10 cellular contexts compared by ENCODE assay signal in genomic region chr1:225388372-225388771, GRCh38. TPM values are rescaled to one million over a fixed set of nuclear protein-coding genes. Genes with fewer than 3 reads are reported as not detected.
DNase-seq lines count a peak whose midpoint lies in the region; ATAC-seq and TF ChIP-seq lines count a peak whose summit lies in the region.
"Had no signal": no experiment of that assay in that cellular context is flagged by ENCODE, and none has a peak within 500 bp of the region (broad histone marks: within the 10 kb centered on the region; RNA-seq: fewer than 3 reads in every experiment).

No MANE protein-coding gene starts in this region.

- CTCF ChIA-PET in HEK293 (lab: Yijun Ruan, JAX), result interaction anchor here (0.6 to 0.9 kb wide), 3 partner anchors 13 to 1018 kb away, joined by 3 to 4 read pairs (median 3); no protein-coding TSS in a partner anchor

- no peak for ATAC-seq in HG02870 (IDR thresholded peaks at IDR 0.05; ENCODE audit: unreplicated experiment)
- no peak for ATAC-seq in GM21447 (IDR thresholded peaks at IDR 0.05; ENCODE audit: unreplicated experiment)

- H3K4me3 ChIP-seq in HEK293 (ENCODE audit: low read depth, low read length) (no peak overlapping the region), cardiac fibroblast (replicated peaks in 1 of 2; ENCODE audit: low read depth in 2 of 2, low read length in 2 of 2) (no peak overlapping the region), osteoblast (ENCODE audit: insufficient read depth, low read length) (no peak overlapping the region)

- no peaks in the 10 kb centered on the region for H3K4me1 ChIP-seq in HEK293 (ENCODE audit: control insufficient read depth, insufficient read depth, low read length)
- no peaks in the 10 kb centered on the region for H3K4me1 ChIP-seq in osteoblast (ENCODE audit: insufficient read depth, low read length)

- H4K20me1 ChIP-seq in osteoblast (ENCODE audit: insufficient read depth, low read length), result no peaks in the 10 kb centered on the region

- DNase-seq in NOMO-1 treated with DMSO at 0.1 percent for 48 hours (lab: John Stamatoyannopoulos, UW; ENCODE audit: unreplicated experiment), result peak; percentile 11
- DNase-seq in cardiac fibroblast (ENCODE audit: low read depth in 2 of 2), result peak; percentile 29 to 30
- peak; percentile 78 for DNase-seq in osteoblast (ENCODE audit: insufficient read length, low spot score, missing footprints)
- no peak for DNase-seq in activated gamma-delta T cell treated with Interleukin-2 at 50 U/mL for 16 hours
- DNase-seq: H7, NCI-H1105, RPMI8226 had no signal

- H3K27ac ChIP-seq in HEK293 (ENCODE audit: extremely low read depth, low read depth, low read length) (no peak overlapping the region), osteoblast (ENCODE audit: low read depth, low read length) (no peak overlapping the region)

- H3K27me3 ChIP-seq in osteoblast (ENCODE audit: insufficient read depth, low read length), result no peaks in the 10 kb centered on the region

- H3K36me3 ChIP-seq in HEK293 (ENCODE audit: control insufficient read depth in 2 of 2, insufficient read depth in 1 of 2, low read length in 2 of 2), result no peaks in the 10 kb centered on the region
- no peaks in the 10 kb centered on the region for H3K36me3 ChIP-seq in osteoblast (ENCODE audit: insufficient read depth, low read length)

- no peaks in the 10 kb centered on the region for H3K79me2 ChIP-seq in osteoblast (ENCODE audit: insufficient read depth, low read length)

- POLR2A ChIA-PET in HEK293 (lab: Yijun Ruan, JAX), result no interaction called here

- TF ChIP-seq CTCF in HEK293 (tag by site-specific recombination; IDR thresholded peaks at IDR 0.05) (no peak), cardiac fibroblast (IDR thresholded peaks at IDR 0.05; ENCODE audit: low read depth, low read length) (no peak), osteoblast (IDR thresholded peaks at IDR 0.05; ENCODE audit: extremely low read depth, low read depth, low read length) (no peak)

- no peak overlapping the region for H3K4me2 ChIP-seq in osteoblast (ENCODE audit: insufficient read depth, low read length)

- no peak overlapping the region for H2AFZ ChIP-seq in osteoblast (ENCODE audit: low read length)

- H3K9me3 ChIP-seq in HEK293 (ENCODE audit: control insufficient read depth, insufficient read depth, low read depth, low read length), result no peaks in the 10 kb centered on the region
- H3K9me3 ChIP-seq in osteoblast (ENCODE audit: low read depth, low read length), result no peaks in the 10 kb centered on the region

TF ChIP-seq in HEK293, 187 proteins besides CTCF, POLR2A, EP300 and RAD21:
- 0 out of 2 replicates have a peak, but pooled peaks have one; percentile 18 for TF ChIP-seq ZFHX2 (tag by site-specific recombination; conservative IDR thresholded peaks at IDR 0.05)
- no peak for TF ChIP-seq ZNF626 (tag by site-specific recombination; IDR thresholded peaks at IDR 0.05)
- TF ChIP-seq ZNF600 (tag by site-specific recombination; IDR thresholded peaks at IDR 0.05), result peak; percentile 76
- no peak for TF ChIP-seq ZNF521 (tag by site-specific recombination; IDR thresholded peaks at IDR 0.05)
- no peak for TF ChIP-seq ZNF623 (tag by site-specific recombination; IDR thresholded peaks at IDR 0.05)
- TF ChIP-seq ATF2 (tag by site-specific recombination; IDR thresholded peaks at IDR 0.05; ENCODE audit: low read depth), result peak; percentile 84
- TF ChIP-seq ZNF175 (tag by site-specific recombination; IDR thresholded peaks at IDR 0.05), result no peak
- peak; percentile 25 for TF ChIP-seq PRDM1 (tag by site-specific recombination; IDR thresholded peaks at IDR 0.05)
- no peak for TF ChIP-seq ZNF280D (tag by site-specific recombination; IDR thresholded peaks at IDR 0.05)

RNA-seq across cellular contexts. Expression of gene LBR, which starts 39.5 kb away (rescaled TPM):
- 25.3 and 30.4 TPM in 2 replicates for total RNA-seq in osteoblast
